In the genomic region with DNA sequence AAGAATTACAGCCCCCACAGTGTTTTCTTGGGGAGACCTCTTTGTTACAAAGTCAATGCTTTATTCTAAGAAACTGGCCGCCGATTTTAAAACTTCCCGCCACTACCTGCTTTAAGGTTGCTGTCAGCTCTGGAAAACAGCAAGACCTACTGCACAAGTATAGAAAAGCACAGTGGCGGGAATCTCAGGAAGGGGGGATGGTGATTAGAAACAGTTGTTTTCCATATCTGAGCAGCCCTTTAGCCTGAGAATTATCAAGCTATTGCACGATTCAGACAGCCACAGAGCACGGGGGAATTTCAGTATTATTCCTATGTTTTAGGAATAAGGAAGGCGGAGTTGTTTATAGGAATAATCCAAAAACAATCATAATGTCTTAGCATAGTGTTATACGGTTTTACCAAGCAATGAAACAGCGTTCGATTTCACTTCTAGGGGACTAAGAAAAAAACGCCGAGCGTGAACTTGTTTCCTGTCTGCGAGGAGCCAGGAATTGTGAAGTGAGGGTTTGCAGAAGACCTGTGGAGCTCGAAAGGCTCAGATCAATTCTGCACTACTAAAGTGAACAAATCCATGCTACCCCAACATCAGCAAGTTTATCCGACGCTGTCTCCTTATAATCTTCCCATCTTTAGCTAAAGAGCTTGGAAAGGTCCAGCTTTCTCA, we compare ENCODE assay signal across 1 cellular context.
TF ChIP-seq lines count a peak whose summit lies in the region.

No MANE protein-coding gene starts in this region.

TF ChIP-seq in WTC11, 78 proteins besides CTCF, POLR2A, EP300 and RAD21 (continued from another document):
- TF ChIP-seq, protein P1, sequence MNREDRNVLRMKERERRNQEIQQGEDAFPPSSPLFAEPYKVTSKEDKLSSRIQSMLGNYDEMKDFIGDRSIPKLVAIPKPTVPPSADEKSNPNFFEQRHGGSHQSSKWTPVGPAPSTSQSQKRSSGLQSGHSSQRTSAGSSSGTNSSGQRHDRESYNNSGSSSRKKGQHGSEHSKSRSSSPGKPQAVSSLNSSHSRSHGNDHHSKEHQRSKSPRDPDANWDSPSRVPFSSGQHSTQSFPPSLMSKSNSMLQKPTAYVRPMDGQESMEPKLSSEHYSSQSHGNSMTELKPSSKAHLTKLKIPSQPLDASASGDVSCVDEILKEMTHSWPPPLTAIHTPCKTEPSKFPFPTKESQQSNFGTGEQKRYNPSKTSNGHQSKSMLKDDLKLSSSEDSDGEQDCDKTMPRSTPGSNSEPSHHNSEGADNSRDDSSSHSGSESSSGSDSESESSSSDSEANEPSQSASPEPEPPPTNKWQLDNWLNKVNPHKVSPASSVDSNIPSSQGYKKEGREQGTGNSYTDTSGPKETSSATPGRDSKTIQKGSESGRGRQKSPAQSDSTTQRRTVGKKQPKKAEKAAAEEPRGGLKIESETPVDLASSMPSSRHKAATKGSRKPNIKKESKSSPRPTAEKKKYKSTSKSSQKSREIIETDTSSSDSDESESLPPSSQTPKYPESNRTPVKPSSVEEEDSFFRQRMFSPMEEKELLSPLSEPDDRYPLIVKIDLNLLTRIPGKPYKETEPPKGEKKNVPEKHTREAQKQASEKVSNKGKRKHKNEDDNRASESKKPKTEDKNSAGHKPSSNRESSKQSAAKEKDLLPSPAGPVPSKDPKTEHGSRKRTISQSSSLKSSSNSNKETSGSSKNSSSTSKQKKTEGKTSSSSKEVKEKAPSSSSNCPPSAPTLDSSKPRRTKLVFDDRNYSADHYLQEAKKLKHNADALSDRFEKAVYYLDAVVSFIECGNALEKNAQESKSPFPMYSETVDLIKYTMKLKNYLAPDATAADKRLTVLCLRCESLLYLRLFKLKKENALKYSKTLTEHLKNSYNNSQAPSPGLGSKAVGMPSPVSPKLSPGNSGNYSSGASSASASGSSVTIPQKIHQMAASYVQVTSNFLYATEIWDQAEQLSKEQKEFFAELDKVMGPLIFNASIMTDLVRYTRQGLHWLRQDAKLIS (CRISPR knock-in tag; IDR thresholded peaks at IDR 0.05; ENCODE audit: borderline replicate concordance) = no peak
- TF ChIP-seq GTF2I (CRISPR knock-in tag; conservative IDR thresholded peaks at IDR 0.05) = no peak
- no peak for TF ChIP-seq ESRRA (CRISPR knock-in tag; IDR thresholded peaks at IDR 0.05; ENCODE audit: borderline replicate concordance)
- no peak for TF ChIP-seq ZNF425 (CRISPR knock-in tag; conservative IDR thresholded peaks at IDR 0.05)
- no peak for TF ChIP-seq NR2C2 (CRISPR knock-in tag; IDR thresholded peaks at IDR 0.05)
- no peak for TF ChIP-seq ZNF396 (CRISPR knock-in tag; IDR thresholded peaks at IDR 0.05; ENCODE audit: borderline replicate concordance)
